Comparison of ENCODE assay signal across 9 cellular contexts in the genomic region with DNA sequence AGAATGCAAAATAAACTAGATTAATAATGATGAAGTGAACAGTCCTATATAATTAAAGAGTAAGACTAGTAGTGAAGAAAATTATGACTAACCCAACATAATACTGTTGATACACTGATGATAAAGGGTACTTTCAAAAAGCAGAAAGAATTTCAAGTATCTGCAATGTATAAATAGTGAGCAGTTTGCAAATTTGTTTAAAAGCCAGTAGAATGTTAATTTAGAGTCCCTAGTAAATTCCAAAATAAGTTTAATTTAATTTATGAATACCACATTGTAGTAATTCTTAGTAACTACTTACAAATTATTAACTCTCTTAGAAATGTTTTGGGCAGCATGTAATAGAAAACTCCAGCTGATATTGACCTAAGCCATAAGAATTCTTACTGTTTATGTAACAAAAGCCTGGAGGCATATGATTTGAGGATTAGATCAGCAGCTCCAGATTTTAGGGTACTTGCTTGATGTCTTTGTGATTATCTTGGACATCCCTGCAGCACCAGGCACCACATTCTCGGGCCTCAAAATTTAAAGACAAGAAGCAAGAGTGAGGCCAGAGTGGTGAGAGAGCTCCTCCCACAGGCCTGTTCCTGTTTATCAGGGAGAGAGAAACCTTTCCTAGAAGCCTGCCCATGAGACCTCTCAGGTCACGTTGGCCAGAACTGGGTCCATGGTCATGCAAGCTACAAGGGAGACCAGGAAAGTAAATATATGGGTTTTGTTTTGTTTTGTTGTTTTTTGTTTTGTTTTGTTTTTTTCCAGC.
DNase-seq lines count a peak whose midpoint lies in the region; ATAC-seq, FAIRE-seq and TF ChIP-seq lines count a peak whose summit lies in the region.
"Had no signal": no experiment of that assay in that cellular context is flagged by ENCODE, and none has a peak within 500 bp of the region (broad histone marks: within the 10 kb centered on the region; RNA-seq: fewer than 3 reads in every experiment).

No MANE protein-coding gene starts in this region.

- no peak overlapping the region for H3K27ac Mint-ChIP-seq in neural crest cell (ENCODE audit: unreplicated experiment)

- no peaks in the 10 kb centered on the region for H3K27me3 Mint-ChIP-seq in neural crest cell (ENCODE audit: low read depth)

- H3K4me3 ChIP-seq in bronchial epithelial cell (ENCODE audit: low read depth, low read length): no peak overlapping the region

- H3K27me3 ChIP-seq in bronchial epithelial cell (ENCODE audit: control insufficient read depth, insufficient read depth, low read length): no peaks in the 10 kb centered on the region

- no peaks in the 10 kb centered on the region for H3K36me3 ChIP-seq in bronchial epithelial cell (ENCODE audit: control insufficient read depth, insufficient read depth, low read length)

- peak; percentile 52 for TF ChIP-seq CTCF in D721Med (IDR thresholded peaks at IDR 0.05; ENCODE audit: insufficient read depth, missing control alignments)
- TF ChIP-seq CTCF in bronchial epithelial cell (IDR thresholded peaks at IDR 0.05; ENCODE audit: insufficient read depth, low read length, severe bottlenecking): peak; percentile 53
- peak; percentile 65 for TF ChIP-seq CTCF in neural crest cell (conservative IDR thresholded peaks at IDR 0.05)

- FAIRE-seq in D721Med (lab: Jason Lieb, UNC): no peak
- no peak for FAIRE-seq in bronchial epithelial cell (lab: Jason Lieb, UNC)

- H3K4me1 Mint-ChIP-seq in neural crest cell: no peaks in the 10 kb centered on the region
- H3K4me1 Mint-ChIP-seq: T-cell had no signal

- DNase-seq in D721Med (ENCODE audit: insufficient read length, low spot score) (no peak), NCI-H69 (lab: John Stamatoyannopoulos, UW) (peak; percentile 92), bronchial epithelial cell (ENCODE audit: low read depth) (peak; percentile 23), neural crest cell (ENCODE audit: low read depth, low spot score) (peak; percentile 12), T1000 (lab: John Stamatoyannopoulos, UW) (no peak), cortex of kidney (lab: John Stamatoyannopoulos, UW) (no peak)

- ATAC-seq in GM19328 (IDR thresholded peaks at IDR 0.05; ENCODE audit: unreplicated experiment) (peak; percentile 59), HG03442 (IDR thresholded peaks at IDR 0.05; ENCODE audit: unreplicated experiment) (peak; percentile 72)
- ATAC-seq: T-cell had no signal

- H3K9me3 Mint-ChIP-seq in neural crest cell: no peaks in the 10 kb centered on the region
- H3K9me3 Mint-ChIP-seq: T-cell had no signal

- H3K4me3 Mint-ChIP-seq in neural crest cell: no peak overlapping the region
- H3K4me3 Mint-ChIP-seq: T-cell had no signal

- H3K36me3 Mint-ChIP-seq in neural crest cell (ENCODE audit: low read depth): no peaks in the 10 kb centered on the region
- H3K36me3 Mint-ChIP-seq: T-cell had no signal

Comparison
In these comparisons a context has a peak if more than half of its experiments do, and no peak if none do; other contexts are left out.
1. DNase-seq: peak in NCI-H69 (single experiment), bronchial epithelial cell (single experiment) and neural crest cell (single experiment); none in D721Med (single experiment), T1000 (single experiment) and cortex of kidney (single experiment).
2. Peak in every context shown above with its lines, with median percentiles within 50 percentile points of each other: CTCF ChIP-seq.